ENCODE assay signal across 1 cellular context in the genomic region with DNA sequence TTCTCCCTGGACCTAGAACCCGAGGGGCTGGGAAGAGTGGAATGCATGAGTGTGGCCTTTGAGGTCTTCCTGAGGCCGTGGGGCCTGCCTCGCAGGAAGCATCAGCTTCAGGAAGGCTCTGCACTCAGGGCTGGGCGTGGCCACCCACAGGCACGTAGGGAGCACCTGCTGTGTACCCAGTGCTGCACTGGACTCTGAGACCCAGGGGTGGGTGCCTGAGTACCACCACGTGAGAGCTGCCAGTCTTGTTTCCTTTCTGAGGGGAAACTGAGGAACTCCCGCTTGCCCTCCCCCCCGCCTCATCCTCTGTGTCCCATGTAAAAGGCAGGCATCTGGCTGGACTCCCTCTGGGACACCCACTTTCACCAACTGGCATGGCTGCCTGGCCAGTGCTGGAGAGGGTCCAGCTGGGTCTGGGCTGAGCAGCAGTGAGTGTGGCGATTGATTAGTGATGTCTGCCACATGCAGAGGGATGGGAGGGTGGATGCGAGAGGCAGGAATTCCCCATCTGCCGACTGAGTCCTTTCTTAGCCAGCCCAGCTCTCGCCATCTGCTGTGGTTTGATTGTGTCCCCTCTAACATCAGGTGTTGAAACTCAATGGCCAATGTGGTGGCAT.
A peak's percentile ranks its signal among the peaks of the same experiment; 100 is the strongest.
TF ChIP-seq lines count a peak whose summit lies in the region.

No MANE protein-coding gene starts in this region.

TF ChIP-seq in K562, 482 proteins besides CTCF, POLR2A, EP300 and RAD21:
- TF ChIP-seq ZNF395 (CRISPR knock-in tag; IDR thresholded peaks at IDR 0.05) (no peak), MAFF (IDR thresholded peaks at IDR 0.05; ENCODE audit: low read length) (no peak), ZNF23 (CRISPR knock-in tag; IDR thresholded peaks at IDR 0.05) (peak; percentile 40; the same call in 1 of the 2 replicates), ZBTB17 (CRISPR knock-in tag; IDR thresholded peaks at IDR 0.05) (peak; percentile 87)
